ENCODE assay signal across 10 cellular contexts in genomic region chr20:45968801-45969711, GRCh38. TPM values are rescaled to one million over a fixed set of nuclear protein-coding genes. Genes with fewer than 3 reads are reported as not detected.
DNase-seq lines count a peak whose midpoint lies in the region; ATAC-seq lines count a peak whose summit lies in the region.
"Had no signal": no experiment of that assay in that cellular context is flagged by ENCODE, and none has a peak within 500 bp of the region (broad histone marks: within the 10 kb centered on the region; RNA-seq: fewer than 3 reads in every experiment).

No MANE protein-coding gene starts in this region.

- peak overlapping the region; percentile 40 for H2AK5ac ChIP-seq in mesenchymal stem cell (ENCODE audit: low read length, severe bottlenecking)

- in situ Hi-C loops in GM23248 (cut with MboI), result no loop called here

- H3K23ac ChIP-seq in mesenchymal stem cell (ENCODE audit: low read length in 2 of 2), result no peak overlapping the region

- no peak for ATAC-seq in HG03439 (IDR thresholded peaks at IDR 0.05; ENCODE audit: unreplicated experiment)
- ATAC-seq: left lung had no signal

- no peak overlapping the region for H2BK120ac ChIP-seq in mesenchymal stem cell (ENCODE audit: low read depth, low read length)

- WGBS in GM23248 (ENCODE audit: low coverage in 1 of 2, low lambda C conversion rate in 2 of 2, missing lambda C conversion rate in 2 of 2), 2 experiments, result 39 to 41% methylated on average over 14 of the region's 14 CpGs
- WGBS in mesenchymal stem cell, result 71% methylated on average over 14 of the region's 14 CpGs

- peak overlapping the region; percentile 96 for H3K27ac ChIP-seq in ACC112 (ENCODE audit: low read depth, low read length)
- H3K27ac ChIP-seq in GM23248, result peak overlapping the region; percentile 99
- peak overlapping the region; percentile 99 for H3K27ac ChIP-seq in mesenchymal stem cell (ENCODE audit: low read length, poor library complexity, severe bottlenecking)

- no peaks in the 10 kb centered on the region for H4K20me1 ChIP-seq in GM23248 (ENCODE audit: insufficient read depth)

- no peaks in the 10 kb centered on the region for H3K9me3 ChIP-seq in GM23248 (ENCODE audit: low read depth)
- no peaks in the 10 kb centered on the region for H3K9me3 ChIP-seq in adipocyte (ENCODE audit: control insufficient read depth, low read length)
- H3K9me3 ChIP-seq in mesenchymal stem cell (ENCODE audit: control insufficient read depth, low read length), result no peaks in the 10 kb centered on the region
- H3K9me3 ChIP-seq: left lung, thoracic aorta had no signal

- peak overlapping the region in 1 of 2 experiments; percentile 56 for H2BK12ac ChIP-seq in mesenchymal stem cell (ENCODE audit: low read length in 2 of 2)

- H3K4me1 ChIP-seq in ACC112 (ENCODE audit: control insufficient read depth, insufficient read depth, low read length, unreplicated experiment) (peaks cover 24% of the 10 kb centered on the region), GM23248 (ENCODE audit: insufficient read depth) (peaks cover 30% of the 10 kb centered on the region), adipocyte (ENCODE audit: control insufficient read depth, insufficient read depth, low read length) (peaks cover 29% of the 10 kb centered on the region), mesenchymal stem cell (ENCODE audit: control insufficient read depth, insufficient read depth, low read depth, low read length) (peaks cover 31% of the 10 kb centered on the region)

- H3K4ac ChIP-seq in mesenchymal stem cell (ENCODE audit: low read depth in 1 of 2, low read length in 2 of 2), result no peak overlapping the region

- H3K79me2 ChIP-seq in ACC112 (ENCODE audit: control insufficient read depth, insufficient read depth, low read length, unreplicated experiment) (peaks cover 20% of the 10 kb centered on the region), GM23248 (ENCODE audit: insufficient read depth) (peaks cover 34% of the 10 kb centered on the region)

- H3K27me3 ChIP-seq in ACC112 (ENCODE audit: insufficient read depth, low read length) (no peaks in the 10 kb centered on the region), GM23248 (replicated peaks; ENCODE audit: insufficient read depth) (no peaks in the 10 kb centered on the region), adipocyte (replicated peaks; ENCODE audit: control insufficient read depth, insufficient read depth, low read length) (no peaks in the 10 kb centered on the region), mesenchymal stem cell (ENCODE audit: control insufficient read depth in 1 of 2, insufficient read depth in 1 of 2, low read length in 2 of 2) (no peaks in the 10 kb centered on the region)
- H3K27me3 ChIP-seq: left lung had no signal

- H2AFZ ChIP-seq in ACC112 (ENCODE audit: low read length, unreplicated experiment) (no peak overlapping the region), GM23248 (no peak overlapping the region), mesenchymal stem cell (ENCODE audit: low read depth, low read length) (no peak overlapping the region)

- no peaks in the 10 kb centered on the region for H3K9me2 ChIP-seq in GM23248 (ENCODE audit: insufficient read depth)

- H3K4me2 ChIP-seq in GM23248 (ENCODE audit: unreplicated experiment) (peak overlapping the region; percentile 73), mesenchymal stem cell (ENCODE audit: low read length, poor library complexity, severe bottlenecking) (peak overlapping the region; percentile 79)

- H2BK15ac ChIP-seq in mesenchymal stem cell (ENCODE audit: low read depth, poor library complexity, severe bottlenecking), result no peak overlapping the region

- H3K18ac ChIP-seq in mesenchymal stem cell (ENCODE audit: low read depth in 1 of 2, low read length in 2 of 2), result no peak overlapping the region

- peaks cover 17% of the 10 kb centered on the region for H3K79me1 ChIP-seq in mesenchymal stem cell (replicated peaks; ENCODE audit: low read length, poor library complexity, severe bottlenecking)

- H3K4me3 ChIP-seq in ACC112 (ENCODE audit: low read depth, low read length) (peak overlapping the region; percentile 79), GM23248 (peak overlapping the region; percentile 91), adipocyte (ENCODE audit: low read length) (peak overlapping the region; percentile 62), mesenchymal stem cell (ENCODE audit: insufficient read depth in 1 of 2, low read depth in 1 of 2, low read length in 2 of 2) (peak overlapping the region in 1 of 2 experiments; percentile 97)

- no peak overlapping the region for H3K14ac ChIP-seq in mesenchymal stem cell (ENCODE audit: low read length in 2 of 2)

- DNase-seq in GM23248, result peak; percentile 87
- DNase-seq in adipocyte (ENCODE audit: low read depth), result no peak
- DNase-seq in mesenchymal stem cell, result peak; percentile 75
- no peak for DNase-seq in NCI-H2227 (lab: John Stamatoyannopoulos, UW; ENCODE audit: unreplicated experiment)
- DNase-seq in DMS153 (lab: John Stamatoyannopoulos, UW), result no peak
- no peak for DNase-seq in NCI-H748 treated with DMSO at 0.1 percent for 48 hours (lab: John Stamatoyannopoulos, UW)

- H3K36me3 ChIP-seq in ACC112 (ENCODE audit: insufficient read depth, low read length) (peaks cover 2% of the 10 kb centered on the region; the same call in 1 of the 2 replicates), GM23248 (ENCODE audit: low read depth) (peaks cover 20% of the 10 kb centered on the region), adipocyte (ENCODE audit: control insufficient read depth, insufficient read depth, low read length, severe bottlenecking) (peaks cover 43% of the 10 kb centered on the region), mesenchymal stem cell (ENCODE audit: control insufficient read depth in 1 of 2, insufficient read depth in 2 of 2, low read depth in 1 of 2, low read length in 2 of 2) (peaks cover 41 to 47% of the 10 kb centered on the region in 2 experiments)

- H2BK5ac ChIP-seq in mesenchymal stem cell (ENCODE audit: low read depth, low read length, poor library complexity, severe bottlenecking), result peak overlapping the region; percentile 91

- peak overlapping the region; percentile 98 for H3K9ac ChIP-seq in GM23248
- H3K9ac ChIP-seq in adipocyte (ENCODE audit: low read length), result peak overlapping the region; percentile 98
- peak overlapping the region; percentile 99 for H3K9ac ChIP-seq in mesenchymal stem cell (ENCODE audit: low read length)

- H4K8ac ChIP-seq in mesenchymal stem cell (ENCODE audit: low read length), result no peak overlapping the region

- no peak overlapping the region for H4K91ac ChIP-seq in mesenchymal stem cell (ENCODE audit: low read length)

- H3F3A ChIP-seq in GM23248 (ENCODE audit: insufficient read depth), result peaks cover 29% of the 10 kb centered on the region

RNA-seq across cellular contexts. Expression of gene ZNF335, which starts 2.9 kb away (rescaled TPM):
- total RNA-seq in GM23248 (2014; rRNA removed; shearing (Covaris generic)), result 10.8 and 12.6 TPM in 2 replicates
- 6.0 and 6.9 TPM in 2 replicates for polyA plus RNA-seq in GM23248 (2016; fragmentation: Nextera tagmentation; extraction: Ambion mirVana)
- polyA plus RNA-seq in mesenchymal stem cell (2013, experiment 1 of 2), result 9.5 TPM
- polyA plus RNA-seq in mesenchymal stem cell (2013, experiment 2 of 2), result 9.3 TPM

RNA-seq across cellular contexts. Expression of gene PCIF1, which starts 34.6 kb away (rescaled TPM):
- total RNA-seq in GM23248 (2014; rRNA removed; shearing (Covaris generic)), result 4.2 and 5.3 TPM in 2 replicates
- polyA plus RNA-seq in GM23248 (2016; fragmentation: Nextera tagmentation; extraction: Ambion mirVana), result 23.8 and 24.3 TPM in 2 replicates
- polyA plus RNA-seq in mesenchymal stem cell (2013, experiment 1 of 2), result 16.7 TPM
- 17.3 TPM for polyA plus RNA-seq in mesenchymal stem cell (2013, experiment 2 of 2)

RNA-seq across cellular contexts. Expression of gene MMP9, which starts 39.7 kb away (rescaled TPM):
- not detected in 2 replicates for total RNA-seq in GM23248 (2014; rRNA removed; shearing (Covaris generic))
- 0.10 and 0.13 TPM in 2 replicates for polyA plus RNA-seq in GM23248 (2016; fragmentation: Nextera tagmentation; extraction: Ambion mirVana)
- polyA plus RNA-seq in mesenchymal stem cell (2013, experiment 1 of 2), result not detected
- polyA plus RNA-seq in mesenchymal stem cell (2013, experiment 2 of 2), result not detected

RNA-seq across cellular contexts. Expression of gene PLTP, which starts 57.1 kb away (rescaled TPM):
- 14.5 and 22.6 TPM in 2 replicates for total RNA-seq in GM23248 (2014; rRNA removed; shearing (Covaris generic))
- 24.4 and 25.7 TPM in 2 replicates for polyA plus RNA-seq in GM23248 (2016; fragmentation: Nextera tagmentation; extraction: Ambion mirVana)
- polyA plus RNA-seq in mesenchymal stem cell (2013, experiment 1 of 2), result 175 TPM
- 164 TPM for polyA plus RNA-seq in mesenchymal stem cell (2013, experiment 2 of 2)

RNA-seq across cellular contexts. Expression of gene SLC12A5, which starts 60.0 kb away (rescaled TPM):
- total RNA-seq in GM23248 (2014; rRNA removed; shearing (Covaris generic)), result not detected in 2 replicates
- polyA plus RNA-seq in GM23248 (2016; fragmentation: Nextera tagmentation; extraction: Ambion mirVana), result 0.55 and 0.58 TPM in 2 replicates
- 8.0 TPM for polyA plus RNA-seq in mesenchymal stem cell (2013, experiment 1 of 2)
- polyA plus RNA-seq in mesenchymal stem cell (2013, experiment 2 of 2), result 8.4 TPM
- total RNA-seq: thoracic aorta had no signal

Comparison
In these comparisons a context has a peak if more than half of its experiments do, and no peak if none do; other contexts are left out.
1. DNase-seq: peak in GM23248 (single experiment) and mesenchymal stem cell (single experiment); none in adipocyte (single experiment), NCI-H2227 (single experiment), DMS153 (single experiment) and NCI-H748 treated with DMSO at 0.1 percent for 48 hours (single experiment).
2. Peak in every context shown above with its lines, with median percentiles within 50 percentile points of each other: H3K27ac ChIP-seq and H3K9ac ChIP-seq.